In the genomic region with DNA sequence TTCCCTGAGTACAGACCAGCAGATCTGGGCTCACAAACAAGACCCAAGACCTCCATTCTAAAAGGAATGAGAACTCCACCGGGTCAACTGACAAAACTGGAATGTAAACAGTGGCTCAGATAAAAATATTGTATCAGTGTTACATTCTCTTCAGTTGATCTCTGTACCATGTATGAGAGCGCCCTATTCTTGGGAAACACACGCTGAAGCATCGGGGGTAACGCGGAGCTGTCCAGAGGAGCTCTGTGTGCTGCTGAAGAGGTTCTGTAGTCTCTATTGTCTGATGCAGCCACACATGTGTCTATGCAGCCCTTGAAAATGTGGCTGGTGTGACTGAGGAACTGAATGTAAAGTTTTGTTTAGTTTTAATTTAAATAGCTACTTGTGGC, we compare ENCODE assay signal across 8 cellular contexts. TPM values are rescaled to one million over a fixed set of nuclear protein-coding genes. Genes with fewer than 3 reads are reported as not detected.
DNase-seq lines count a peak whose midpoint lies in the region; ATAC-seq and TF ChIP-seq lines count a peak whose summit lies in the region.

No MANE protein-coding gene starts in this region.

- H3K27ac Mint-ChIP-seq in IgD-negative memory B cell, result peak overlapping the region; percentile 86 to 94 (median 87)
- peak overlapping the region; percentile 67 for H3K27ac Mint-ChIP-seq in activated T-helper 2 cell treated with anti-CD3 and anti-CD28 coated beads, Interferon-gamma antibody, Interleukin-2, Interleukin-4, amounts not matched to agents 10 μg/mL and 5 μg/mL and 100 μg/mL, durations not matched to agents 14 hours and 24 hours and 36 hours

- H3K4me3 ChIP-seq in heart right ventricle (no peak overlapping the region), body of pancreas (no peak overlapping the region)

- H3K4me1 Mint-ChIP-seq in IgD-negative memory B cell, result peaks cover 37 to 56% (median 54%) of the 10 kb centered on the region in 3 donors
- H3K4me1 Mint-ChIP-seq in activated T-helper 2 cell treated with anti-CD3 and anti-CD28 coated beads, Interferon-gamma antibody, Interleukin-2, Interleukin-4, amounts not matched to agents 10 μg/mL and 5 μg/mL and 100 μg/mL, durations not matched to agents 14 hours and 24 hours and 36 hours (ENCODE audit: low read depth), result peaks cover 31% of the 10 kb centered on the region

- peaks cover 7% of the 10 kb centered on the region for H3K36me3 Mint-ChIP-seq in IgD-negative memory B cell
- H3K36me3 Mint-ChIP-seq in activated T-helper 2 cell treated with anti-CD3 and anti-CD28 coated beads, Interferon-gamma antibody, Interleukin-2, Interleukin-4, amounts not matched to agents 10 μg/mL and 5 μg/mL and 100 μg/mL, durations not matched to agents 14 hours and 24 hours and 36 hours (ENCODE audit: low read depth), result peaks cover 12% of the 10 kb centered on the region

- H3K36me3 ChIP-seq in heart right ventricle (peaks cover 0 to 18% (median 0%) of the 10 kb centered on the region in 9 donors), body of pancreas (replicated peaks in 1 of 2; ENCODE audit: insufficient read depth in 1 of 2, low read depth in 2 of 2) (no peaks in the 10 kb centered on the region)

- TF ChIP-seq POLR2A in body of pancreas (IDR thresholded peaks at IDR 0.05), result no peak

- no peak for TF ChIP-seq CTCF in heart right ventricle (IDR thresholded peaks at IDR 0.05)
- no peak for TF ChIP-seq CTCF in body of pancreas (IDR thresholded peaks at IDR 0.05)

- peak overlapping the region in 3 of 4 donors; percentile 51 to 79 (median 57) for H3K4me3 Mint-ChIP-seq in IgD-negative memory B cell
- H3K4me3 Mint-ChIP-seq in activated T-helper 2 cell treated with anti-CD3 and anti-CD28 coated beads, Interferon-gamma antibody, Interleukin-2, Interleukin-4, amounts not matched to agents 10 μg/mL and 5 μg/mL and 100 μg/mL, durations not matched to agents 14 hours and 24 hours and 36 hours (ENCODE audit: low read depth), result no peak overlapping the region

- H3K27me3 ChIP-seq in heart right ventricle, result no peaks in the 10 kb centered on the region
- H3K27me3 ChIP-seq in body of pancreas, result no peaks in the 10 kb centered on the region

- H3K27ac ChIP-seq in heart right ventricle (peak overlapping the region; percentile 74 to 92 (median 90)), body of pancreas (peak overlapping the region in 2 of 4 donors; percentile 2 to 32)

- DNase-seq in activated T-helper 2 cell treated with anti-CD3 and anti-CD28 coated beads, Interferon-gamma antibody, Interleukin-2, Interleukin-4, amounts not matched to agents 10 μg/mL and 5 μg/mL and 100 μg/mL, durations not matched to agents 14 hours and 24 hours and 36 hours (ENCODE audit: low spot score), result no peak
- no peak for DNase-seq in heart right ventricle
- peak; percentile 72 for DNase-seq in putamen (ENCODE audit: low spot score)
- no peak for DNase-seq in body of pancreas
- DNase-seq in stimulated activated CD4-positive, alpha-beta T cell treated with anti-CD3 and anti-CD28 coated beads, Interleukin-2, amount 100 ng/mL, for 48 hours, result no peak
- DNase-seq in stimulated activated CD8-positive, alpha-beta memory T cell treated with anti-CD3 and anti-CD28 coated beads, Interleukin-4, amount 100 ng/mL, for 48 hours, result no peak

- H3K9me3 ChIP-seq in heart right ventricle, result no peaks in the 10 kb centered on the region
- no peaks in the 10 kb centered on the region for H3K9me3 ChIP-seq in body of pancreas

- intact Hi-C loops in activated T-helper 2 cell treated with anti-CD3 and anti-CD28 coated beads, Interferon-gamma antibody, Interleukin-2, Interleukin-4, amounts not matched to agents 10 μg/mL and 5 μg/mL and 100 μg/mL, durations not matched to agents 14 hours and 24 hours and 36 hours (cut with micrococcal nuclease), result no loop called here
- intact Hi-C loops in heart right ventricle (cut with DNase I) (loop anchor here in 3 of 10 donors (5.0 kb wide), 2 partner anchors 39 to 91 kb away; partner anchors contain the start of gene HIPK2 (in 3 of the 3)), body of pancreas (cut with DNase I) (no loop called here)

- H3K27me3 Mint-ChIP-seq in IgD-negative memory B cell, result no peaks in the 10 kb centered on the region
- no peaks in the 10 kb centered on the region for H3K27me3 Mint-ChIP-seq in activated T-helper 2 cell treated with anti-CD3 and anti-CD28 coated beads, Interferon-gamma antibody, Interleukin-2, Interleukin-4, amounts not matched to agents 10 μg/mL and 5 μg/mL and 100 μg/mL, durations not matched to agents 14 hours and 24 hours and 36 hours (ENCODE audit: low read depth)

- H3K9me3 Mint-ChIP-seq in IgD-negative memory B cell, result peaks cover 0 to 2% (median 0%) of the 10 kb centered on the region in 3 donors
- peaks cover 1% of the 10 kb centered on the region for H3K9me3 Mint-ChIP-seq in activated T-helper 2 cell treated with anti-CD3 and anti-CD28 coated beads, Interferon-gamma antibody, Interleukin-2, Interleukin-4, amounts not matched to agents 10 μg/mL and 5 μg/mL and 100 μg/mL, durations not matched to agents 14 hours and 24 hours and 36 hours

- peaks cover 45 to 100% (median 98%) of the 10 kb centered on the region in 9 donors for H3K4me1 ChIP-seq in heart right ventricle
- H3K4me1 ChIP-seq in body of pancreas, result peaks cover 58% of the 10 kb centered on the region

- ATAC-seq in heart right ventricle, result peak in 5 of 8 donors; percentile 36 to 51 (median 41)
- no peak for ATAC-seq in body of pancreas
- no peak for ATAC-seq in GM21381 (IDR thresholded peaks at IDR 0.05; ENCODE audit: unreplicated experiment)

- WGBS in heart right ventricle, 2 donors, result 32 to 40% methylated on average over 6 of the region's 6 CpGs
- WGBS in body of pancreas, 2 donors, result 79 to 81% methylated on average over 6 of the region's 6 CpGs

RNA-seq across cellular contexts. Expression of gene HIPK2, which starts 39.7 kb away (rescaled TPM):
- polyA plus RNA-seq in IgD-negative memory B cell (5.5 TPM), heart right ventricle (10 to 100 TPM; 19.7 to 29.3 TPM)
- total RNA-seq in activated T-helper 2 cell treated with anti-CD3 and anti-CD28 coated beads, Interferon-gamma antibody, Interleukin-2, Interleukin-4, amounts not matched to agents 10 μg/mL and 5 μg/mL and 100 μg/mL, durations not matched to agents 14 hours and 24 hours and 36 hours, result 27.6 and 27.7 TPM in 2 replicates
- total RNA-seq in heart right ventricle (100 to 1,000 TPM in 9 of 10 donors, 10 to 100 TPM in 1; 99.4 to 203 (median 136) TPM), body of pancreas (10 to 100 TPM; 22.1 to 26.4 TPM)

Comparison
In these comparisons a context has a peak if more than half of its experiments do, and no peak if none do; other contexts are left out.
1. ATAC-seq: peak in heart right ventricle (5 of 8); none in body of pancreas (single experiment) and GM21381 (single experiment).